ENCODE assay signal across 3 cellular contexts in the genomic region with DNA sequence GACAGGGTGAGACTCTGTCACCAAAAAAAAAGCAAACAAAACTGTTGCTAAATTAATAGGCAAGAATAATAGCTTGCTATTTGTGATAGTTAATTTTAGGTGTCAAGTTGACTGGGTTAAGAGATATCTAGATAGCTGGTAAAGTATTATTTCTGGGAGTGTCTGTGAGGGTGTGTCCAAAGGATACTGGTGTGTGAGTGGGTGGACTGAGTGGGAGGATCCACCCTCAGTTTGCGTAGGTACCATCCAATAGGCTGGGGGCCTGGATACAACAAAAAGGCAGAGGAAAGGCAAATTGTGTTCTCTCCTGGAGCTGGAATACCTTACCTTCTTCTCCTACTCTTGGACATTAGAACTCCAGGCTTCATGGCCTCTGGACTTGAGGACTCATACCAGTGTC.
TF ChIP-seq lines count a peak whose summit lies in the region.

No MANE protein-coding gene starts in this region.

TF ChIP-seq in HEK293, 187 proteins besides CTCF, POLR2A, EP300 and RAD21:
- TF ChIP-seq IKZF3 (tag by site-specific recombination; IDR thresholded peaks at IDR 0.05) (no peak), ZFHX2 (tag by site-specific recombination; conservative IDR thresholded peaks at IDR 0.05) (peak; percentile 50), EGR2 (tag by site-specific recombination; IDR thresholded peaks at IDR 0.05; ENCODE audit: low read depth) (0 out of 2 replicates have a peak, but pooled peaks have one; percentile 19), OSR2 (tag by site-specific recombination; IDR thresholded peaks at IDR 0.05) (no peak), ZNF830 (tag by site-specific recombination; IDR thresholded peaks at IDR 0.05; ENCODE audit: low read depth) (no peak), ZNF280C (tag by site-specific recombination; IDR thresholded peaks at IDR 0.05) (no peak), ZNF48 (tag by site-specific recombination; IDR thresholded peaks at IDR 0.05) (no peak), ZNF354C (tag by site-specific recombination; IDR thresholded peaks at IDR 0.05; ENCODE audit: borderline replicate concordance, low read depth) (no peak), ZNF10 (tag by site-specific recombination; IDR thresholded peaks at IDR 0.05) (no peak), ZBTB17 (tag by site-specific recombination; IDR thresholded peaks at IDR 0.05) (no peak), ZNF292 (tag by site-specific recombination; IDR thresholded peaks at IDR 0.05; ENCODE audit: borderline replicate concordance, low read depth) (no peak)

TF ChIP-seq in IMR-90, 13 proteins besides CTCF, POLR2A, EP300 and RAD21:
- TF ChIP-seq MXI1 (IDR thresholded peaks at IDR 0.05; ENCODE audit: borderline replicate concordance, low read depth, low read length) (no peak), FOS (IDR thresholded peaks at IDR 0.05; ENCODE audit: low read depth, low read length) (no peak), NFE2L2 (IDR thresholded peaks at IDR 0.05; ENCODE audit: low read depth, low read length) (no peak), CEBPB (IDR thresholded peaks at IDR 0.05; ENCODE audit: low read depth, low read length) (no peak), MAFK (IDR thresholded peaks at IDR 0.05; ENCODE audit: low read depth, low read length) (no peak), ELK1 (IDR thresholded peaks at IDR 0.05; ENCODE audit: borderline replicate concordance, low read depth, low read length) (no peak), CHD1 (IDR thresholded peaks at IDR 0.05; ENCODE audit: low read depth, low read length) (no peak), RCOR1 (IDR thresholded peaks at IDR 0.05; ENCODE audit: insufficient replicate concordance, low read length) (no peak), BHLHE40 (IDR thresholded peaks at IDR 0.05; ENCODE audit: low read depth, low read length) (no peak)
TF ChIP-seq in IMR-90: peak in this region for 0.

TF ChIP-seq in GM12878, 131 proteins besides CTCF, POLR2A, EP300 and RAD21:
- TF ChIP-seq ELK1 (IDR thresholded peaks at IDR 0.05; ENCODE audit: low read depth, low read length): no peak
- no peak for TF ChIP-seq ASH2L (IDR thresholded peaks at IDR 0.05; ENCODE audit: borderline replicate concordance, low read depth)
- TF ChIP-seq RELA (IDR thresholded peaks at IDR 0.05; ENCODE audit: borderline replicate concordance, partially characterized antibody): no peak
- TF ChIP-seq ZBTB33 (IDR thresholded peaks at IDR 0.05): no peak
- no peak for TF ChIP-seq EZH2 (IDR thresholded peaks at IDR 0.05; ENCODE audit: borderline replicate concordance, control insufficient read depth, low read depth, low read length)
- no peak for TF ChIP-seq ZSCAN29 (IDR thresholded peaks at IDR 0.05)
- TF ChIP-seq KDM1A (IDR thresholded peaks at IDR 0.05; ENCODE audit: borderline replicate concordance): no peak
- TF ChIP-seq, protein P1, sequence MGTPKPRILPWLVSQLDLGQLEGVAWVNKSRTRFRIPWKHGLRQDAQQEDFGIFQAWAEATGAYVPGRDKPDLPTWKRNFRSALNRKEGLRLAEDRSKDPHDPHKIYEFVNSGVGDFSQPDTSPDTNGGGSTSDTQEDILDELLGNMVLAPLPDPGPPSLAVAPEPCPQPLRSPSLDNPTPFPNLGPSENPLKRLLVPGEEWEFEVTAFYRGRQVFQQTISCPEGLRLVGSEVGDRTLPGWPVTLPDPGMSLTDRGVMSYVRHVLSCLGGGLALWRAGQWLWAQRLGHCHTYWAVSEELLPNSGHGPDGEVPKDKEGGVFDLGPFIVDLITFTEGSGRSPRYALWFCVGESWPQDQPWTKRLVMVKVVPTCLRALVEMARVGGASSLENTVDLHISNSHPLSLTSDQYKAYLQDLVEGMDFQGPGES (IDR thresholded peaks at IDR 0.05): no peak
- TF ChIP-seq GATAD2B (conservative IDR thresholded peaks at IDR 0.05; ENCODE audit: low read depth): no peak
- no peak for TF ChIP-seq MXI1 (IDR thresholded peaks at IDR 0.05; ENCODE audit: low read depth, low read length)
- TF ChIP-seq NKRF (conservative IDR thresholded peaks at IDR 0.05): no peak
- no peak for TF ChIP-seq TCF12 (IDR thresholded peaks at IDR 0.05; ENCODE audit: low read depth, low read length)
- TF ChIP-seq NFYA (IDR thresholded peaks at IDR 0.05; ENCODE audit: borderline replicate concordance, low read depth, low read length): no peak
- TF ChIP-seq SIN3A (IDR thresholded peaks at IDR 0.05; ENCODE audit: low read depth, low read length): no peak
- TF ChIP-seq ZZZ3 (IDR thresholded peaks at IDR 0.05; ENCODE audit: control insufficient read depth, insufficient read length, low read depth): no peak
- no peak for TF ChIP-seq ZNF384 (IDR thresholded peaks at IDR 0.05; ENCODE audit: borderline replicate concordance, low read depth, low read length)
- TF ChIP-seq CREB1 (IDR thresholded peaks at IDR 0.05; ENCODE audit: low read depth): no peak
- TF ChIP-seq FOS (IDR thresholded peaks at IDR 0.05; ENCODE audit: borderline replicate concordance, extremely low read depth, insufficient read length): no peak
TF ChIP-seq in GM12878: peak in this region for 0.
